Comparison of ENCODE assay signal across 18 cellular contexts in the genomic region with DNA sequence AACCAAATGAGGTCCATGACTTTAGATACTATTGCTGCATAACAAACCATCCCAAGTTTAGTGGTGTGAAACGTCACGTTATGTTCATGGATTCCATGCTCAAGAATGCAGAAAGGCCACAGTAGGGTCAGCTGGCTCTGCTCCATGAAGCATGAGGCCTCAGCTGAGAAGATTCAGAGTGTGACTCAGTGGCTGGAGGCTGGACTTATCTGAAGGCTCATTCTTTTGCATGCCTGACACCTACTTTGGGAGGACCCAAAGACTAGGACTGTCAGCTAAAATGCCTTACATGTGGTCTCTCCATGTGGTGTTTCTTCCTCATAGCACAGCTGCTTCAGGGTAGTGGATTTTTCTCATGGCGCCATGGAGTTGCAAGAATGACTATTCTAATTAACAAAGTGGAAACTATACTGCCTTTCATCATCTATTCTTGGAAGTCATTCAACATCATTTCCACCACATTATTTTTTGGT. TPM values are rescaled to one million over a fixed set of nuclear protein-coding genes. Genes with fewer than 3 reads are reported as not detected.
DNase-seq lines count a peak whose midpoint lies in the region; ATAC-seq, FAIRE-seq and TF ChIP-seq lines count a peak whose summit lies in the region.
"Had no signal": no experiment of that assay in that cellular context is flagged by ENCODE, and none has a peak within 500 bp of the region (broad histone marks: within the 10 kb centered on the region; RNA-seq: fewer than 3 reads in every experiment).

No MANE protein-coding gene starts in this region.

- TF ChIP-seq POLR2A in H1 (IDR thresholded peaks at IDR 0.05; ENCODE audit: control extremely low read depth in 1 of 2, low read depth in 2 of 2, low read length in 2 of 2): no peak

- H3K23ac ChIP-seq in H1 (ENCODE audit: insufficient read length) (no peak overlapping the region), mesenchymal stem cell (ENCODE audit: low read length in 2 of 2) (no peak overlapping the region)

- no peak overlapping the region for H3K4me3 ChIP-seq in MG63
- H3K4me3 ChIP-seq in H1 (ENCODE audit: extremely low read depth in 1 of 4, insufficient read depth in 2 of 4, low read depth in 3 of 4, low read length in 4 of 4): no peak overlapping the region
- H3K4me3 ChIP-seq in mesenchymal stem cell (ENCODE audit: insufficient read depth in 1 of 2, low read depth in 1 of 2, low read length in 2 of 2): no peak overlapping the region
- H3K4me3 ChIP-seq: ascending aorta had no signal

- intact Hi-C loops in left colon (cut with DNase I, micrococcal nuclease): no loop called here

- H3K18ac ChIP-seq in H1 (ENCODE audit: extremely low read depth, low read length): peak overlapping the region; percentile 17; the same call in 1 of the 2 replicates
- no peak overlapping the region for H3K18ac ChIP-seq in mesenchymal stem cell (ENCODE audit: low read depth in 1 of 2, low read length in 2 of 2)

- H3K27ac ChIP-seq in H1 (ENCODE audit: low read depth, low read length) (no peak overlapping the region), mesenchymal stem cell (ENCODE audit: low read length, poor library complexity, severe bottlenecking) (peak overlapping the region; percentile 67)
- H3K27ac ChIP-seq: ascending aorta had no signal

- CTCF ChIA-PET in H1 (lab: Charles Lee; ENCODE audit: partially characterized antibody): interaction anchor here (1.4 to 2.0 kb wide), 2 partner anchors 9 to 40 kb away, joined by 3 to 8 read pairs; no protein-coding TSS in a partner anchor

- H4K91ac ChIP-seq in H1 (replicated peaks; ENCODE audit: insufficient read length, low read length) (no peak overlapping the region), mesenchymal stem cell (ENCODE audit: low read length) (no peak overlapping the region)

- TF ChIP-seq EP300 in H1 (IDR thresholded peaks at IDR 0.05; ENCODE audit: borderline replicate concordance in 1 of 2, low read depth in 2 of 2, low read length in 2 of 2): no peak

- DNase-seq in AG09319 (ENCODE audit: extremely low read depth, low read depth) (peak; percentile 92), MG63 (peak; percentile 89), H1 (ENCODE audit: low read depth in 1 of 2, low spot score in 2 of 2) (no peak), mesenchymal stem cell (peak; percentile 78), C1 segment of cervical spinal cord (lab: John Stamatoyannopoulos, UW) (no peak), left colon (no peak), mucosa of gallbladder (ENCODE audit: low spot score) (no peak)
- no peak for DNase-seq in stimulated activated CD4-positive, alpha-beta T cell treated with anti-CD3 and anti-CD28 coated beads, Interleukin-15, amount 100 ng/mL, for 24 hours
- DNase-seq: activated T-cell treated with anti-CD3 and anti-CD28 coated beads, Interleukin-2, amount 50 U/mL, for 24 hours; CD4-positive, CD25-positive, alpha-beta regulatory T cell; NCI-H1417; NCI-H69; nephron progenitor cell; SHP77 treated with DMSO at 0.1 percent for 48 hours had no signal

- H4K8ac ChIP-seq in H1 (ENCODE audit: extremely low read depth, insufficient read depth, low read length) (no peak overlapping the region), mesenchymal stem cell (ENCODE audit: low read length) (no peak overlapping the region)

- POLR2A ChIA-PET in H1 (lab: Charles Lee; ENCODE audit: partially characterized antibody): no interaction called here

- no peak for TF ChIP-seq CTCF in AG09319 (IDR thresholded peaks at IDR 0.05; ENCODE audit: low read depth, low read length)
- no peak for TF ChIP-seq CTCF in H1 (IDR thresholded peaks at IDR 0.05; ENCODE audit: control extremely low read depth in 1 of 3, insufficient read depth in 1 of 3, low read depth in 1 of 3, low read length in 3 of 3)

- H3K4me1 ChIP-seq in H1 (replicated peaks in 1 of 4; ENCODE audit: control insufficient read depth in 3 of 4, insufficient read depth in 4 of 4, low read length in 3 of 4) (peaks cover 0 to 5% (median 0%) of the 10 kb centered on the region in 4 experiments; a peak in 2 of 7 replicates), mesenchymal stem cell (ENCODE audit: control insufficient read depth, insufficient read depth, low read depth, low read length) (peaks cover 5% of the 10 kb centered on the region)
- H3K4me1 ChIP-seq: ascending aorta had no signal

- no peak overlapping the region for H2BK120ac ChIP-seq in H1 (replicated peaks; ENCODE audit: low read depth, low read length)
- H2BK120ac ChIP-seq in mesenchymal stem cell (ENCODE audit: low read depth, low read length): no peak overlapping the region

- H2AFZ ChIP-seq in H1 (ENCODE audit: low read length): no peak overlapping the region
- no peak overlapping the region for H2AFZ ChIP-seq in mesenchymal stem cell (ENCODE audit: low read depth, low read length)
- H2AFZ ChIP-seq: GM23338 had no signal

- H3K9ac ChIP-seq in H1 (replicated peaks in 1 of 4; ENCODE audit: extremely low read depth in 1 of 4, low read depth in 3 of 4, low read length in 3 of 4) (no peak overlapping the region), mesenchymal stem cell (ENCODE audit: low read length) (no peak overlapping the region)

- H2BK20ac ChIP-seq in H1 (ENCODE audit: low read length): 0 out of 2 replicates have a peak overlapping the region, but pooled peaks have one; percentile 50

- no peak overlapping the region for H4K5ac ChIP-seq in H1 (ENCODE audit: insufficient read length, low read depth, low read length)

- 0 out of 4 replicates have a peak overlapping the region, but pooled peaks of 1 of the 2 experiments have one; percentile 37 for H3K4me2 ChIP-seq in H1 (ENCODE audit: insufficient read depth in 1 of 2, low read depth in 2 of 2, low read length in 2 of 2)
- no peak overlapping the region for H3K4me2 ChIP-seq in mesenchymal stem cell (ENCODE audit: low read length, poor library complexity, severe bottlenecking)

- H3K9me3 ChIP-seq in MG63 (peaks cover 2% of the 10 kb centered on the region), H1 (ENCODE audit: insufficient read depth in 2 of 2, low read depth in 1 of 2, low read length in 1 of 2) (peaks cover 0 to 6% of the 10 kb centered on the region in 2 experiments; a peak in 2 of 4 replicates), mesenchymal stem cell (ENCODE audit: control insufficient read depth, low read length) (peaks cover 9% of the 10 kb centered on the region)

- ATAC-seq in left colon: no peak

- H2AK5ac ChIP-seq in H1 (ENCODE audit: low read depth, low read length) (no peak overlapping the region), mesenchymal stem cell (ENCODE audit: low read length, severe bottlenecking) (no peak overlapping the region)

- no peak overlapping the region for H3K56ac ChIP-seq in H1 (replicated peaks; ENCODE audit: insufficient read length, low read depth, low read length)

- no peak for TF ChIP-seq RAD21 in H1 (IDR thresholded peaks at IDR 0.05 in 1 of 2, conservative IDR thresholded peaks at IDR 0.05 in 1 of 2; ENCODE audit: low read depth in 2 of 2, low read length in 2 of 2)

- no peaks in the 10 kb centered on the region for H3K23me2 ChIP-seq in H1 (ENCODE audit: low read depth, low read length)

- 93% methylated on average over 3 of the region's 3 CpGs; no CpG with 5 or more reads in 1 of the 2 experiments for whole genome bisulfite sequencing in H1 (ENCODE audit: extremely low coverage in 1 of 2, insufficient coverage in 1 of 2, insufficient read length in 1 of 2, insufficient replicate concordance in 2 of 2, low coverage in 1 of 2, low lambda C conversion rate in 2 of 2, missing lambda C conversion rate in 1 of 2), 2 experiments
- whole genome bisulfite sequencing in mesenchymal stem cell: 47% methylated on average over 2 of the region's 3 CpGs

- H3K79me1 ChIP-seq in H1 (ENCODE audit: low read depth, low read length) (no peaks in the 10 kb centered on the region), mesenchymal stem cell (replicated peaks; ENCODE audit: low read length, poor library complexity, severe bottlenecking) (no peaks in the 10 kb centered on the region)

- H3K27me3 ChIP-seq in MG63: no peaks in the 10 kb centered on the region
- H3K27me3 ChIP-seq in H1 (replicated peaks in 1 of 4; ENCODE audit: control insufficient read depth in 3 of 4, extremely low read depth in 1 of 4, insufficient read depth in 3 of 4, low read length in 3 of 4): no peaks in the 10 kb centered on the region
- peaks cover 5 to 13% of the 10 kb centered on the region in 2 experiments for H3K27me3 ChIP-seq in mesenchymal stem cell (ENCODE audit: control insufficient read depth in 1 of 2, insufficient read depth in 1 of 2, low read length in 2 of 2)
- H3K27me3 ChIP-seq: ascending aorta had no signal

- no peak overlapping the region for H2BK5ac ChIP-seq in H1 (ENCODE audit: low read depth, low read length)
- H2BK5ac ChIP-seq in mesenchymal stem cell (ENCODE audit: low read depth, low read length, poor library complexity, severe bottlenecking): no peak overlapping the region

- H2BK15ac ChIP-seq in H1 (ENCODE audit: low read length) (peak overlapping the region; percentile 46; the same call in 1 of the 2 replicates), mesenchymal stem cell (ENCODE audit: low read depth, poor library complexity, severe bottlenecking) (no peak overlapping the region)

- H2BK12ac ChIP-seq in H1 (ENCODE audit: low read depth, low read length) (no peak overlapping the region), mesenchymal stem cell (ENCODE audit: low read length in 2 of 2) (no peak overlapping the region)

- H3K4ac ChIP-seq in H1 (replicated peaks; ENCODE audit: insufficient read length, low read depth, low read length): no peak overlapping the region
- H3K4ac ChIP-seq in mesenchymal stem cell (ENCODE audit: low read depth in 1 of 2, low read length in 2 of 2): no peak overlapping the region

- H3K14ac ChIP-seq in H1 (ENCODE audit: insufficient read length) (no peak overlapping the region), mesenchymal stem cell (ENCODE audit: low read length in 2 of 2) (no peak overlapping the region)

- no peaks in the 10 kb centered on the region for H3K79me2 ChIP-seq in H1 (ENCODE audit: control insufficient read depth in 1 of 2, insufficient read depth in 2 of 2, low read length in 2 of 2)

- no peak for FAIRE-seq in H1 (lab: Jason Lieb, UNC)
- FAIRE-seq: endothelial cell of umbilical vein, islet of Langerhans had no signal

- no peaks in the 10 kb centered on the region for H3K36me3 ChIP-seq in MG63
- peaks cover 0 to 2% (median 0%) of the 10 kb centered on the region in 4 experiments; a peak in 1 of 8 replicates for H3K36me3 ChIP-seq in H1 (ENCODE audit: control insufficient read depth in 2 of 4, insufficient read depth in 4 of 4, low read length in 3 of 4)
- H3K36me3 ChIP-seq in mesenchymal stem cell (ENCODE audit: control insufficient read depth in 1 of 2, insufficient read depth in 2 of 2, low read depth in 1 of 2, low read length in 2 of 2): no peaks in the 10 kb centered on the region
- H3K36me3 ChIP-seq: ascending aorta had no signal

- no peaks in the 10 kb centered on the region for H4K20me1 ChIP-seq in H1 (replicated peaks in 1 of 2; ENCODE audit: control insufficient read depth in 1 of 2, insufficient read depth in 2 of 2, low read length in 2 of 2)

RNA-seq across cellular contexts. Expression of a gene that starts 11.5 kb away (rescaled TPM):
- 2.2 and 2.3 TPM in 2 replicates for total RNA-seq in MG63 (2014; rRNA removed; shearing (Covaris generic); ENCODE audit: low replicate concordance)
- 5.6 and 5.8 TPM in 2 replicates for total RNA-seq in H1 (2021; fragmentation: NEBNext Ultra II Directional; extraction: Animal tissue kit (Norgen Biotek cat#: 25700))
- polyA plus RNA-seq in H1 (2011; rRNA removed): 1.8 and 2.2 TPM in 2 replicates
- 4.3 TPM for polyA plus RNA-seq in H1 (2011; cell fraction: cytosol; rRNA removed)
- polyA plus RNA-seq in H1 (2011; cell fraction: nucleus; rRNA removed): 6.1 TPM
- polyA plus RNA-seq in H1 (2012, experiment 1 of 2): 4.0 to 5.0 TPM (median 4.6 TPM) in 4 replicates
- polyA plus RNA-seq in H1 (2012, experiment 2 of 2): 0.66 TPM
- polyA plus RNA-seq in H1 (2013, experiment 1 of 2): 2.4 TPM
- polyA plus RNA-seq in H1 (2013, experiment 2 of 2): 2.4 TPM
- 3.5 and 5.3 TPM in 2 replicates for polyA minus RNA-seq in H1 (2011; rRNA and poly(A)+ RNA removed)
- 4.6 TPM for polyA minus RNA-seq in H1 (2011; cell fraction: cytosol; rRNA and poly(A)+ RNA removed)
- polyA minus RNA-seq in H1 (2011; cell fraction: nucleus; rRNA and poly(A)+ RNA removed): 8.3 TPM
- polyA plus RNA-seq in mesenchymal stem cell (2013, experiment 1 of 2): 5.3 TPM
- polyA plus RNA-seq in mesenchymal stem cell (2013, experiment 2 of 2): 4.9 TPM
- 10 to 100 TPM; 14.2 to 15.4 TPM for total RNA-seq in left colon
- 24.2 TPM for total RNA-seq in mucosa of gallbladder
- total RNA-seq: CD4-positive, CD25-positive, alpha-beta regulatory T cell had no signal
- polyA plus RNA-seq: CD4-positive, CD25-positive, alpha-beta regulatory T cell had no signal

Comparison
In these comparisons a context has a peak if more than half of its experiments do, and no peak if none do; other contexts are left out.
1. DNase-seq: peak in AG09319 (single experiment), MG63 (single experiment) and mesenchymal stem cell (single experiment); none in H1 (0 of 2), C1 segment of cervical spinal cord (0 of 14), left colon (0 of 2), mucosa of gallbladder (single experiment) and stimulated activated CD4-positive, alpha-beta T cell treated with anti-CD3 and anti-CD28 coated beads, Interleukin-15, amount 100 ng/mL, for 24 hours (single experiment).